13 cellular contexts compared by ENCODE assay signal in genomic region chr7:148060724-148061123, GRCh38.
DNase-seq lines count a peak whose midpoint lies in the region; ATAC-seq lines count a peak whose summit lies in the region.
"Had no signal": no experiment of that assay in that cellular context is flagged by ENCODE, and none has a peak within 500 bp of the region (broad histone marks: within the 10 kb centered on the region; RNA-seq: fewer than 3 reads in every experiment).

No MANE protein-coding gene starts in this region.

- peak; percentile 91 for ATAC-seq in GM21825 (IDR thresholded peaks at IDR 0.05; ENCODE audit: unreplicated experiment)
- ATAC-seq in HG03342 (IDR thresholded peaks at IDR 0.05; ENCODE audit: unreplicated experiment): peak; percentile 97
- ATAC-seq in activated naive CD4-positive, alpha-beta T cell treated with anti-CD3 and anti-CD28 coated beads, Interleukin-2, amount 50 U/mL, for 72 hours: no peak
- ATAC-seq: A549; activated T-cell treated with anti-CD3 and anti-CD28 coated beads, Interleukin-2, amount 50 U/mL, for 72 hours; left ventricle myocardium superior had no signal

- DNase-seq in SKM-1 treated with dmso at 0.1 percent for 144 hours (lab: John Stamatoyannopoulos, UW; ENCODE audit: unreplicated experiment): peak; percentile 8
- DNase-seq in SKM-1 (lab: John Stamatoyannopoulos, UW; ENCODE audit: unreplicated experiment): no peak
- DNase-seq in SIG-M5 (lab: John Stamatoyannopoulos, UW): no peak
- DNase-seq in AG08396 (ENCODE audit: low spot score): no peak
- no peak for DNase-seq in activated naive CD4-positive, alpha-beta T cell treated with anti-CD3 and anti-CD28 coated beads, Interleukin-2, amount 50 U/mL, for 72 hours (ENCODE audit: low spot score in 2 of 2)
- no peak for DNase-seq in activated T-cell treated with anti-CD3 and anti-CD28 coated beads, Interleukin-2, amount 50 U/mL, for 48 hours
- DNase-seq: activated T-cell treated with anti-CD3 and anti-CD28 coated beads, Interleukin-2, amount 50 U/mL, for 72 hours; head of caudate nucleus; left ventricle myocardium superior; MG63 had no signal

- no peaks in the 10 kb centered on the region for H3K36me3 Mint-ChIP-seq in activated naive CD4-positive, alpha-beta T cell treated with anti-CD3 and anti-CD28 coated beads, Interleukin-2, amount 50 U/mL, for 72 hours

- no peak overlapping the region for H3K27ac Mint-ChIP-seq in activated naive CD4-positive, alpha-beta T cell treated with anti-CD3 and anti-CD28 coated beads, Interleukin-2, amount 50 U/mL, for 72 hours
- H3K27ac Mint-ChIP-seq: activated T-cell treated with anti-CD3 and anti-CD28 coated beads, Interleukin-2, amount 50 U/mL, for 72 hours had no signal

- H3K9me3 Mint-ChIP-seq in activated naive CD4-positive, alpha-beta T cell treated with anti-CD3 and anti-CD28 coated beads, Interleukin-2, amount 50 U/mL, for 72 hours: no peaks in the 10 kb centered on the region

Comparison
In these comparisons a context has a peak if more than half of its experiments do, and no peak if none do; other contexts are left out.
1. ATAC-seq: peak in GM21825 (single experiment) and HG03342 (single experiment); none in activated naive CD4-positive, alpha-beta T cell treated with anti-CD3 and anti-CD28 coated beads, Interleukin-2, amount 50 U/mL, for 72 hours (0 of 2).